ENCODE assay signal across 8 cellular contexts in genomic region chr10:61752111-61753011, GRCh38.
DNase-seq lines count a peak whose midpoint lies in the region; ATAC-seq and TF ChIP-seq lines count a peak whose summit lies in the region.

No MANE protein-coding gene starts in this region.

- no peaks in the 10 kb centered on the region for H3K9me3 ChIP-seq in SJCRH30 (replicated peaks)

- peak overlapping the region; percentile 97 for H3K27ac Mint-ChIP-seq in type B pancreatic cell

- H3K4me3 ChIP-seq in SJCRH30 (no peak overlapping the region), foreskin fibroblast (ENCODE audit: low read depth in 1 of 2, low read length in 2 of 2) (no peak overlapping the region)

- peak overlapping the region; percentile 22; the same call in 1 of the 2 replicates for H3K27ac ChIP-seq in SJCRH30

- peaks cover 3% of the 10 kb centered on the region for H3K36me3 Mint-ChIP-seq in type B pancreatic cell

- peaks cover 4% of the 10 kb centered on the region for H3K9me3 Mint-ChIP-seq in type B pancreatic cell

- peaks cover 34% of the 10 kb centered on the region for H3K4me1 Mint-ChIP-seq in type B pancreatic cell (ENCODE audit: unreplicated experiment)

- H3K4me3 Mint-ChIP-seq in type B pancreatic cell, result peak overlapping the region; percentile 74

- H3K36me3 ChIP-seq in SJCRH30, result no peaks in the 10 kb centered on the region

- H3K4me1 ChIP-seq in SJCRH30, result peaks cover 13% of the 10 kb centered on the region

- H3K27me3 ChIP-seq in SJCRH30, result no peaks in the 10 kb centered on the region

- DNase-seq in SJCRH30 (peak; percentile 5 to 37), foreskin fibroblast (peak; percentile 47 to 70), type B pancreatic cell (ENCODE audit: extremely low spot score, unreplicated experiment) (no peak), mesenteric fat pad (ENCODE audit: low spot score) (no peak), NCI-H2171 treated with DMSO at 0.1 percent for 48 hours (lab: John Stamatoyannopoulos, UW) (no peak), SHP77 treated with DMSO at 0.1 percent for 48 hours (lab: John Stamatoyannopoulos, UW) (no peak)

- peak; percentile 63 for ATAC-seq in GM18517 (IDR thresholded peaks at IDR 0.05; ENCODE audit: unreplicated experiment)
- peak; percentile 47 for ATAC-seq in HG02678 (IDR thresholded peaks at IDR 0.05; ENCODE audit: unreplicated experiment)

- no peak for TF ChIP-seq CTCF in foreskin fibroblast (IDR thresholded peaks at IDR 0.05; ENCODE audit: low read depth, low read length)
- TF ChIP-seq CTCF in type B pancreatic cell (conservative IDR thresholded peaks at IDR 0.05), result no peak

- no peaks in the 10 kb centered on the region for H3K27me3 Mint-ChIP-seq in type B pancreatic cell

Comparison
In these comparisons a context has a peak if more than half of its experiments do, and no peak if none do; other contexts are left out.
1. DNase-seq: peak in SJCRH30 (2 of 2) and foreskin fibroblast (2 of 2); none in type B pancreatic cell (single experiment), mesenteric fat pad (single experiment), NCI-H2171 treated with DMSO at 0.1 percent for 48 hours (single experiment) and SHP77 treated with DMSO at 0.1 percent for 48 hours (single experiment).